17 cellular contexts compared by ENCODE assay signal in genomic region chr4:185017964-185018772, GRCh38. TPM values are rescaled to one million over a fixed set of nuclear protein-coding genes. Genes with fewer than 3 reads are reported as not detected.
DNase-seq lines count a peak whose midpoint lies in the region; ATAC-seq and TF ChIP-seq lines count a peak whose summit lies in the region.
"Had no signal": no experiment of that assay in that cellular context is flagged by ENCODE, and none has a peak within 500 bp of the region (broad histone marks: within the 10 kb centered on the region; RNA-seq: fewer than 3 reads in every experiment).

TSS of gene HELT (plus strand) at chr4:185018490. CDS start at chr4:185018929, 439 bp downstream.

- H3K36me3 ChIP-seq in psoas muscle (ENCODE audit: insufficient read depth in 1 of 2, low read depth in 1 of 2), result no peaks in the 10 kb centered on the region
- no peaks in the 10 kb centered on the region for H3K36me3 ChIP-seq in sigmoid colon
- H3K36me3 ChIP-seq: left lung, pancreas had no signal

- intact Hi-C loops in psoas muscle (cut with DNase I), result no loop called here
- intact Hi-C loops in sigmoid colon (cut with DNase I), result no loop called here

- peak within 1 kb of the TSS; percentile 66 for H3K4me3 ChIP-seq in coronary artery
- peak within 1 kb of the TSS; percentile 51 for H3K4me3 ChIP-seq in psoas muscle
- H3K4me3 ChIP-seq in sigmoid colon, result no peak within 1 kb of the TSS
- H3K4me3 ChIP-seq: pancreas had no signal

- no peak for TF ChIP-seq CTCF in coronary artery (IDR thresholded peaks at IDR 0.05)
- no peak for TF ChIP-seq CTCF in psoas muscle (IDR thresholded peaks at IDR 0.05)
- TF ChIP-seq CTCF in sigmoid colon (IDR thresholded peaks at IDR 0.05), result no peak

- H3K9me3 ChIP-seq in psoas muscle, result no peaks in the 10 kb centered on the region
- no peaks in the 10 kb centered on the region for H3K9me3 ChIP-seq in sigmoid colon
- H3K9me3 ChIP-seq: left lung, pancreas had no signal

- DNase-seq in NCI-H748 (lab: John Stamatoyannopoulos, UW; ENCODE audit: unreplicated experiment) (peak; percentile 55), NCI-H748 treated with DMSO at 0.1 percent for 48 hours (lab: John Stamatoyannopoulos, UW) (no peak), NCI-H1694 treated with DMSO at 0.1 percent for 48 hours (lab: John Stamatoyannopoulos, UW) (peak; percentile 17), coronary artery (ENCODE audit: low spot score) (no peak), psoas muscle (no peak), NCI-H187 (lab: John Stamatoyannopoulos, UW) (no peak), sigmoid colon (no peak)
- DNase-seq: activated CD4-positive, CD25-positive, alpha-beta regulatory T cell treated with anti-CD3 and anti-CD28 coated beads, Interleukin-2, amount 50 U/mL, for 72 hours; activated gamma-delta T cell treated with Interleukin-2 at 50 U/mL for 16 hours; cortex of kidney; NCI-H2227 treated with DMSO at 0.1 percent for 48 hours had no signal

- 1% methylated on average over 53 to 58 of the region's 58 CpGs for WGBS in psoas muscle, 3 donors
- WGBS in sigmoid colon, 2 donors, result 2% methylated on average over 58 of the region's 58 CpGs

- peaks cover 36% of the 10 kb centered on the region for H3K4me1 ChIP-seq in psoas muscle
- peaks cover 0 to 24% (median 17%) of the 10 kb centered on the region in 4 donors for H3K4me1 ChIP-seq in sigmoid colon
- H3K4me1 ChIP-seq: pancreas had no signal

- H3K27me3 ChIP-seq in psoas muscle (ENCODE audit: insufficient read depth in 3 of 3, low read length in 2 of 3) (peaks cover 5 to 96% (median 51%) of the 10 kb centered on the region in 3 donors), sigmoid colon (peaks cover 24 to 98% (median 70%) of the 10 kb centered on the region in 3 donors)

- ATAC-seq in psoas muscle (no peak), GM19351 (IDR thresholded peaks at IDR 0.05; ENCODE audit: unreplicated experiment) (no peak)
- ATAC-seq: pancreas had no signal

- no peak within 1 kb of the TSS for H3K27ac ChIP-seq in coronary artery
- H3K27ac ChIP-seq in psoas muscle, result no peak within 1 kb of the TSS
- H3K27ac ChIP-seq in sigmoid colon, result no peak within 1 kb of the TSS
- H3K27ac ChIP-seq: left lung, pancreas had no signal

- TF ChIP-seq EP300 in sigmoid colon (IDR thresholded peaks at IDR 0.05), result no peak

- no peak for TF ChIP-seq POLR2A in sigmoid colon (IDR thresholded peaks at IDR 0.05)

RNA-seq across cellular contexts. Expression of gene HELT, which starts in this region (rescaled TPM):
- total RNA-seq in psoas muscle, result under 1 TPM in 1 of 4 donors, not detected in 3; 0.36 TPM
- not detected for polyA plus RNA-seq in psoas muscle
- not detected for total RNA-seq in sigmoid colon
- polyA plus RNA-seq in sigmoid colon, result not detected
- total RNA-seq: fibroblast of villous mesenchyme, G401, pancreas had no signal
- polyA plus RNA-seq: AG04450, pancreas had no signal

Comparison
In these comparisons a context has a peak if more than half of its experiments do, and no peak if none do; other contexts are left out.
1. DNase-seq: peak in NCI-H748 (single experiment) and NCI-H1694 treated with DMSO at 0.1 percent for 48 hours (single experiment); none in NCI-H748 treated with DMSO at 0.1 percent for 48 hours (single experiment), coronary artery (single experiment), psoas muscle (0 of 2), NCI-H187 (0 of 2) and sigmoid colon (single experiment).
2. H3K4me3 ChIP-seq: peak in coronary artery (single experiment) and psoas muscle (single experiment); none in sigmoid colon (0 of 4).